Comparison of ENCODE assay signal across 1 cellular context in genomic region chr15:97875513-97876285, GRCh38.
TF ChIP-seq lines count a peak whose summit lies in the region.

No MANE protein-coding gene starts in this region.

TF ChIP-seq in HepG2, 621 proteins besides CTCF, POLR2A, EP300 and RAD21 (continued from another document and continues in another):
- no peak for TF ChIP-seq ZNF646 (CRISPR knock-in tag; IDR thresholded peaks at IDR 0.05)
- no peak for TF ChIP-seq SAFB2 (CRISPR knock-in tag; IDR thresholded peaks at IDR 0.05; ENCODE audit: borderline replicate concordance, low read depth)
- no peak for TF ChIP-seq PTBP1 (IDR thresholded peaks at IDR 0.05; ENCODE audit: low read depth, low read length, poor library complexity, severe bottlenecking)
- TF ChIP-seq ZNF12 (CRISPR knock-in tag; IDR thresholded peaks at IDR 0.05): no peak
- TF ChIP-seq ZMYM4 (CRISPR knock-in tag; IDR thresholded peaks at IDR 0.05): peak; percentile 40; the same call in 1 of the 2 replicates
- no peak; the same call in 1 of the 2 replicates for TF ChIP-seq KDM2A (CRISPR knock-in tag; IDR thresholded peaks at IDR 0.05; ENCODE audit: borderline replicate concordance, low read depth)
- TF ChIP-seq KDM5A (IDR thresholded peaks at IDR 0.05; ENCODE audit: borderline replicate concordance, low read length): no peak
- TF ChIP-seq ARID4A (CRISPR knock-in tag; IDR thresholded peaks at IDR 0.05; ENCODE audit: borderline replicate concordance): no peak
- TF ChIP-seq HNRNPLL (IDR thresholded peaks at IDR 0.05; ENCODE audit: low read depth, low read length, poor library complexity, severe bottlenecking): peak; percentile 48
- TF ChIP-seq SRF (IDR thresholded peaks at IDR 0.05; ENCODE audit: low read depth, low read length): no peak
- TF ChIP-seq TFDP2 (CRISPR knock-in tag; IDR thresholded peaks at IDR 0.05): no peak
- TF ChIP-seq, protein P1, sequence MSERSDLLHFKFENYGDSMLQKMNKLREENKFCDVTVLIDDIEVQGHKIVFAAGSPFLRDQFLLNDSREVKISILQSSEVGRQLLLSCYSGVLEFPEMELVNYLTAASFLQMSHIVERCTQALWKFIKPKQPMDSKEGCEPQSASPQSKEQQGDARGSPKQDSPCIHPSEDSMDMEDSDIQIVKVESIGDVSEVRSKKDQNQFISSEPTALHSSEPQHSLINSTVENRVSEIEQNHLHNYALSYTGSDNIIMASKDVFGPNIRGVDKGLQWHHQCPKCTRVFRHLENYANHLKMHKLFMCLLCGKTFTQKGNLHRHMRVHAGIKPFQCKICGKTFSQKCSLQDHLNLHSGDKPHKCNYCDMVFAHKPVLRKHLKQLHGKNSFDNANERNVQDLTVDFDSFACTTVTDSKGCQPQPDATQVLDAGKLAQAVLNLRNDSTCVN (CRISPR knock-in tag; IDR thresholded peaks at IDR 0.05; ENCODE audit: borderline replicate concordance): no peak
- TF ChIP-seq MTERF4 (CRISPR knock-in tag; IDR thresholded peaks at IDR 0.05): no peak
- 0 out of 2 replicates have a peak, but pooled peaks have one; percentile 15 for TF ChIP-seq SAP130 (CRISPR knock-in tag; IDR thresholded peaks at IDR 0.05; ENCODE audit: low read depth)
- no peak for TF ChIP-seq ZNF678 (CRISPR knock-in tag; IDR thresholded peaks at IDR 0.05)
- TF ChIP-seq TMF1 (CRISPR knock-in tag; IDR thresholded peaks at IDR 0.05; ENCODE audit: low read depth): no peak
- no peak for TF ChIP-seq SATB2 (CRISPR knock-in tag; IDR thresholded peaks at IDR 0.05)
- TF ChIP-seq U2AF1 (optimal IDR thresholded peaks at IDR 0.05; ENCODE audit: low read depth, low read length): no peak
- TF ChIP-seq, protein P2, sequence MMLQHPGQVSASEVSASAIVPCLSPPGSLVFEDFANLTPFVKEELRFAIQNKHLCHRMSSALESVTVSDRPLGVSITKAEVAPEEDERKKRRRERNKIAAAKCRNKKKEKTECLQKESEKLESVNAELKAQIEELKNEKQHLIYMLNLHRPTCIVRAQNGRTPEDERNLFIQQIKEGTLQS (CRISPR knock-in tag; IDR thresholded peaks at IDR 0.05): no peak
- no peak for TF ChIP-seq GMEB2 (CRISPR knock-in tag; IDR thresholded peaks at IDR 0.05; ENCODE audit: low read depth)
- peak; percentile 68 for TF ChIP-seq RBFOX2 (IDR thresholded peaks at IDR 0.05; ENCODE audit: low read depth, low read length)
- TF ChIP-seq ATAD3A (CRISPR knock-in tag; IDR thresholded peaks at IDR 0.05): no peak
- TF ChIP-seq, protein P3, sequence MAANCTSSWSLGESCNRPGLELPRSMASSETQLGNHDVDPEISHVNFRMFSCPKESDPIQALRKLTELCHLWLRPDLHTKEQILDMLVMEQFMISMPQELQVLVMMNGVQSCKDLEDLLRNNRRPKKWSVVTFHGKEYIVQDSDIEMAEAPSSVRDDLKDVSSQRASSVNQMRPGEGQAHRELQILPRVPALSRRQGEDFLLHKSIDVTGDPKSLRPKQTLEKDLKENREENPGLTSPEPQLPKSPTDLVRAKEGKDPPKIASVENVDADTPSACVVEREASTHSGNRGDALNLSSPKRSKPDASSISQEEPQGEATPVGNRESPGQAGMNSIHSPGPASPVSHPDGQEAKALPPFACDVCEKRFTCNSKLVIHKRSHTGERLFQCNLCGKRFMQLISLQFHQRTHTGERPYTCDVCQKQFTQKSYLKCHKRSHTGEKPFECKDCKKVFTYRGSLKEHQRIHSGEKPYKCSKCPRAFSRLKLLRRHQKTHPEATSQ (CRISPR knock-in tag; IDR thresholded peaks at IDR 0.05; ENCODE audit: borderline replicate concordance): no peak
- TF ChIP-seq, protein P4, sequence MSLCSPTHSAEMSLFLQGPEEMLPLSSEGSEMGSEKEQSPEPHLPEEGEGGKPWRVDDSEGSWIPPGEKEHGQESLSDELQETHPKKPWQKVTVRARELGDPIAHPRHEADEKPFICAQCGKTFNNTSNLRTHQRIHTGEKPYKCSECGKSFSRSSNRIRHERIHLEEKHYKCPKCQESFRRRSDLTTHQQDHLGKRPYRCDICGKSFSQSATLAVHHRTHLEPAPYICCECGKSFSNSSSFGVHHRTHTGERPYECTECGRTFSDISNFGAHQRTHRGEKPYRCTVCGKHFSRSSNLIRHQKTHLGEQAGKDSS (CRISPR knock-in tag; IDR thresholded peaks at IDR 0.05; ENCODE audit: borderline replicate concordance, low read depth): no peak
- no peak for TF ChIP-seq KAT2B (IDR thresholded peaks at IDR 0.05; ENCODE audit: borderline replicate concordance, low read depth, low read length)
- TF ChIP-seq SCMH1 (CRISPR knock-in tag; IDR thresholded peaks at IDR 0.05; ENCODE audit: borderline replicate concordance): no peak
- no peak for TF ChIP-seq DMAP1 (CRISPR knock-in tag; IDR thresholded peaks at IDR 0.05)
- TF ChIP-seq SOX13 (IDR thresholded peaks at IDR 0.05): no peak
- TF ChIP-seq SOX13 (CRISPR knock-in tag; conservative IDR thresholded peaks at IDR 0.05 in 1 of 2, IDR thresholded peaks at IDR 0.05 in 1 of 2): no peak
- TF ChIP-seq ZSCAN12 (CRISPR knock-in tag; IDR thresholded peaks at IDR 0.05): no peak
- TF ChIP-seq TAF1 (CRISPR knock-in tag; IDR thresholded peaks at IDR 0.05): peak; percentile 41; the same call in 1 of the 2 replicates
- no peak for TF ChIP-seq PREB (CRISPR knock-in tag; IDR thresholded peaks at IDR 0.05)
